In genomic region chr16:75252049-75252864, GRCh38 we compare ENCODE assay signal across 10 cellular contexts. TPM values are rescaled to one million over a fixed set of nuclear protein-coding genes. Genes with fewer than 3 reads are reported as not detected.
DNase-seq lines count a peak whose midpoint lies in the region; ATAC-seq and TF ChIP-seq lines count a peak whose summit lies in the region.
"Had no signal": no experiment of that assay in that cellular context is flagged by ENCODE, and none has a peak within 500 bp of the region (broad histone marks: within the 10 kb centered on the region; RNA-seq: fewer than 3 reads in every experiment).

No MANE protein-coding gene starts in this region.

- POLR2A ChIA-PET in HEK293T (lab: Yijun Ruan, JAX), result no interaction called here

- no peak for TF ChIP-seq CTCF in ascending aorta (IDR thresholded peaks at IDR 0.05)

- no peaks in the 10 kb centered on the region for H3K9me3 Mint-ChIP-seq in stimulated activated effector memory CD8-positive, alpha-beta T cell treated with anti-CD3 and anti-CD28 coated beads, Interleukin-12 subunit alpha, Interleukin-12 subunit beta, amount 100 ng/mL, for 72 hours

- intact Hi-C loops in ascending aorta (cut with DNase I), result loop anchor here (5.0 kb wide), 1 partner anchor 135 kb away; no protein-coding TSS in a partner anchor

- ATAC-seq in stimulated activated effector memory CD8-positive, alpha-beta T cell treated with anti-CD3 and anti-CD28 coated beads, Interleukin-12 subunit alpha, Interleukin-12 subunit beta, amount 100 ng/mL, for 72 hours, result no peak
- ATAC-seq in HG03097 (IDR thresholded peaks at IDR 0.05; ENCODE audit: low FRiP score, unreplicated experiment), result no peak

- peak overlapping the region; percentile 24 to 69 for H3K4me3 ChIP-seq in ascending aorta
- peak overlapping the region; percentile 59 for H3K4me3 ChIP-seq in iPS-20b (ENCODE audit: low read length)

- no peaks in the 10 kb centered on the region for H3K9me3 ChIP-seq in ascending aorta
- H3K9me3 ChIP-seq in iPS-20b (ENCODE audit: insufficient read depth, low read depth, low read length), result no peaks in the 10 kb centered on the region

- H3K4me1 ChIP-seq in ascending aorta (peaks cover 60 to 81% of the 10 kb centered on the region in 2 donors), iPS-20b (ENCODE audit: insufficient read depth, low read length) (peaks cover 63% of the 10 kb centered on the region)

- no peaks in the 10 kb centered on the region for H3K36me3 ChIP-seq in ascending aorta
- H3K36me3 ChIP-seq in iPS-20b (ENCODE audit: insufficient read depth, low read depth, low read length), result no peaks in the 10 kb centered on the region

- peak overlapping the region; percentile 63 for H3K4me3 Mint-ChIP-seq in stimulated activated effector memory CD8-positive, alpha-beta T cell treated with anti-CD3 and anti-CD28 coated beads, Interleukin-12 subunit alpha, Interleukin-12 subunit beta, amount 100 ng/mL, for 72 hours

- H3K27ac ChIP-seq in ascending aorta (peak overlapping the region; percentile 83 to 94), iPS-20b (ENCODE audit: low read length) (peak overlapping the region; percentile 97)

- no peak overlapping the region for H3K27ac Mint-ChIP-seq in stimulated activated effector memory CD8-positive, alpha-beta T cell treated with anti-CD3 and anti-CD28 coated beads, Interleukin-12 subunit alpha, Interleukin-12 subunit beta, amount 100 ng/mL, for 72 hours

- no peak for DNase-seq in HEK293T (ENCODE audit: extremely low spot score)
- no peak for DNase-seq in ascending aorta (ENCODE audit: low spot score in 2 of 2)
- no peak for DNase-seq in stimulated activated effector memory CD8-positive, alpha-beta T cell treated with anti-CD3 and anti-CD28 coated beads, Interleukin-12 subunit alpha, Interleukin-12 subunit beta, amount 100 ng/mL, for 72 hours (ENCODE audit: low spot score in 2 of 2)
- DNase-seq in kidney tubule cell (ENCODE audit: low spot score), result no peak
- DNase-seq in NCI-H748 (lab: John Stamatoyannopoulos, UW; ENCODE audit: unreplicated experiment), result no peak
- no peak for DNase-seq in stimulated activated CD4-positive, alpha-beta T cell treated with anti-CD3 and anti-CD28 coated beads, Interleukin-2, amount 100 ng/mL, for 24 hours
- DNase-seq: activated CD4-positive, alpha-beta T cell treated with anti-CD3 and anti-CD28 coated beads, Interleukin-2, amount 50 U/mL, for 1 hour had no signal

- H3K9ac ChIP-seq in iPS-20b (ENCODE audit: low read depth, low read length), result peak overlapping the region; percentile 72; the same call in 1 of the 2 replicates

- no peaks in the 10 kb centered on the region for H3K27me3 ChIP-seq in ascending aorta
- no peaks in the 10 kb centered on the region for H3K27me3 ChIP-seq in iPS-20b (ENCODE audit: insufficient read depth, low read length)

- H3K4me1 Mint-ChIP-seq in stimulated activated effector memory CD8-positive, alpha-beta T cell treated with anti-CD3 and anti-CD28 coated beads, Interleukin-12 subunit alpha, Interleukin-12 subunit beta, amount 100 ng/mL, for 72 hours, result peaks cover 26% of the 10 kb centered on the region

- CTCF ChIA-PET in HEK293T (lab: Yijun Ruan, JAX), result interaction anchor here (0.6 kb wide), 1 partner anchor 76 kb away, joined by 6 read pairs; no protein-coding TSS in a partner anchor

- no peaks in the 10 kb centered on the region for H3K36me3 Mint-ChIP-seq in stimulated activated effector memory CD8-positive, alpha-beta T cell treated with anti-CD3 and anti-CD28 coated beads, Interleukin-12 subunit alpha, Interleukin-12 subunit beta, amount 100 ng/mL, for 72 hours

TF ChIP-seq in HEK293T, 16 proteins besides CTCF, POLR2A, EP300 and RAD21:
- 0 out of 2 replicates have a peak, but pooled peaks have one; percentile 12 for TF ChIP-seq HDGF (IDR thresholded peaks at IDR 0.05; ENCODE audit: borderline replicate concordance)
- no peak for TF ChIP-seq BHLHE40 (IDR thresholded peaks at IDR 0.05; ENCODE audit: borderline replicate concordance)

RNA-seq across cellular contexts. Expression of gene BCAR1, which starts 0.8 kb away (rescaled TPM):
- 243 TPM for total RNA-seq in ascending aorta

RNA-seq across cellular contexts. Expression of gene CTRB1, which starts 33.5 kb away (rescaled TPM):
- not detected for total RNA-seq in ascending aorta
- total RNA-seq: LHCN-M2 had no signal

RNA-seq across cellular contexts. Expression of gene CTRB2, which starts 45.3 kb away (rescaled TPM):
- total RNA-seq in ascending aorta, result not detected
- total RNA-seq: LHCN-M2 had no signal
